29 cellular contexts compared by ENCODE assay signal in the genomic region with DNA sequence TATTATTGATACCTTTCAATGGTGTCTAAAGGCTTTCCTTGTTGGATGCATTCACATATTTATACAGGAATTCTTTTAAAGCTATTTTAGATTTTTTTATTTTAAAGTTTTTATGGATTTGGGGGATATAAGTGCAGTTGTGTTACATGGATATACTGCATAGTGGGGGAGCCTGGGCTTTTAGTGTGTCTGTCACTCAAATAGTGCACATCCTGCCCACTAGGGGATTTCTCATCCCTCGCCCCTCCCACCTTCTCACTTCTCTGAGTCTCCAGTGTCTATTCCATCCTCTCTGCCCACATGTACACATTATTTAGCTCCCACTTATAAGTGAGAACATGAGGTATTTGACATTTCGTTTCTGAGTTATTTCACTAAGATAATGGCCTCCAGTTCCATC.
"Had no signal": no experiment of that assay in that cellular context is flagged by ENCODE, and none has a peak within 500 bp of the region (broad histone marks: within the 10 kb centered on the region; RNA-seq: fewer than 3 reads in every experiment).

No MANE protein-coding gene starts in this region.

- H3K4me2 ChIP-seq: hepatocyte had no signal

- H3K4me3 ChIP-seq: adrenal gland, body of pancreas, esophagus squamous epithelium, hepatocyte, ovary, prostate gland, skin epidermis, testis, transverse colon had no signal

- ATAC-seq: body of pancreas; left colon; naive thymus-derived CD4-positive, alpha-beta T cell; sciatic nerve; stimulated activated naive CD8-positive, alpha-beta T cell treated with anti-CD3 and anti-CD28 coated beads, Interleukin-15, Interleukin-2, amounts not matched to agents 100 U/mL and 50 U/mL, for 24 hours; WTC11 had no signal

- H3K9me3 ChIP-seq: adrenal gland, body of pancreas, esophagus squamous epithelium, ovary, prostate gland, testis, transverse colon had no signal

- H3K27me3 ChIP-seq: body of pancreas, ovary, testis had no signal

- H3K36me3 ChIP-seq: adrenal gland, esophagus squamous epithelium, ovary, prostate gland, transverse colon had no signal

- H3K27ac ChIP-seq: adrenal gland, body of pancreas, epithelial cell of prostate, esophagus squamous epithelium, hepatocyte, ovary, prostate gland, skin epidermis, testis, transverse colon had no signal

- DNase-seq: activated CD4-positive, alpha-beta T cell treated with anti-CD3 and anti-CD28 coated beads, Interleukin-2, amount 50 U/mL, for 1 hour; activated effector memory CD4-positive, alpha-beta T cell treated with anti-CD3 and anti-CD28 coated beads, Interleukin-2, amount 50 U/mL, for 16 hours; activated naive CD4-positive, alpha-beta T cell treated with anti-CD3 and anti-CD28 coated beads for 36 hours; activated naive CD8-positive, alpha-beta T cell treated with anti-CD3 and anti-CD28 coated beads for 36 hours; activated T-cell treated with anti-CD3 and anti-CD28 coated beads for 4 hours; adrenal gland; aorta; body of pancreas; dermis blood vessel endothelial cell; effector CD4-positive, alpha-beta T cell; esophagus squamous epithelium; foreskin melanocyte; kidney; left colon; midbrain; naive thymus-derived CD4-positive, alpha-beta T cell; ovary; retina; stimulated activated CD4-positive, alpha-beta T cell treated with anti-CD3 and anti-CD28 coated beads, Interleukin-12 subunit alpha, Interleukin-12 subunit beta, amount 100 ng/mL, for 4 hours; stimulated activated CD4-positive, alpha-beta T cell treated with anti-CD3 and anti-CD28 coated beads, Interleukin-4, amount 100 ng/mL, for 1 hour; stimulated activated naive CD8-positive, alpha-beta T cell treated with anti-CD3 and anti-CD28 coated beads, Interleukin-15, Interleukin-2, amounts not matched to agents 100 U/mL and 50 U/mL, for 24 hours; testis; transverse colon had no signal

- H3K79me2 ChIP-seq: hepatocyte had no signal

- H2AFZ ChIP-seq: hepatocyte had no signal

- H3K4me1 ChIP-seq: adrenal gland, body of pancreas, esophagus squamous epithelium, prostate gland, testis, transverse colon had no signal
